ENCODE assay signal across 9 cellular contexts in genomic region chr2:30233142-30233961, GRCh38. TPM values are rescaled to one million over a fixed set of nuclear protein-coding genes. Genes with fewer than 3 reads are reported as not detected.
DNase-seq lines count a peak whose midpoint lies in the region; ATAC-seq and TF ChIP-seq lines count a peak whose summit lies in the region.
"Had no signal": no experiment of that assay in that cellular context is flagged by ENCODE, and none has a peak within 500 bp of the region (broad histone marks: within the 10 kb centered on the region; RNA-seq: fewer than 3 reads in every experiment).

No MANE protein-coding gene starts in this region.

- DNase-seq in T-helper 1 cell (no peak), kidney epithelial cell (ENCODE audit: low read depth) (no peak), NCI-H1694 treated with DMSO at 0.1 percent for 48 hours (lab: John Stamatoyannopoulos, UW) (no peak), NCI-H2107 treated with DMSO at 0.1 percent for 48 hours (lab: John Stamatoyannopoulos, UW; ENCODE audit: unreplicated experiment) (no peak)
- no peak for DNase-seq in activated T-helper 1 cell treated with anti-CD3 and anti-CD28 coated beads, Interleukin-12 subunit alpha, Interleukin-12 subunit beta, Interleukin-2, Interleukin-4 antibody, amounts not matched to agents 30 ng/mL and 10 ng/mL and 1 ng/mL, durations not matched to agents 14 hours and 24 hours and 36 hours (ENCODE audit: low spot score)

- ATAC-seq in GM19455 (IDR thresholded peaks at IDR 0.05; ENCODE audit: unreplicated experiment) = no peak

- H3K27me3 ChIP-seq in kidney epithelial cell (ENCODE audit: control insufficient read depth, insufficient read depth, low read length) (no peaks in the 10 kb centered on the region), stomach smooth muscle (ENCODE audit: control insufficient read depth in 1 of 2, insufficient read depth in 2 of 2, low read length in 2 of 2) (no peaks in the 10 kb centered on the region)

- intact Hi-C loops in activated T-helper 1 cell treated with anti-CD3 and anti-CD28 coated beads, Interleukin-12 subunit alpha, Interleukin-12 subunit beta, Interleukin-2, Interleukin-4 antibody, amounts not matched to agents 30 ng/mL and 10 ng/mL and 1 ng/mL, durations not matched to agents 14 hours and 24 hours and 36 hours (cut with micrococcal nuclease) = loop anchor here (10.0 kb wide), 1 partner anchor 1339 kb away; the partner anchor contains the start of gene WDR43

- no peaks in the 10 kb centered on the region for H3K9me3 ChIP-seq in stomach smooth muscle (ENCODE audit: control insufficient read depth in 2 of 2, low read length in 2 of 2)
- H3K9me3 ChIP-seq: BE2C had no signal

- H3K4me3 ChIP-seq in kidney epithelial cell (ENCODE audit: low read depth, low read length) = peak overlapping the region; percentile 62
- peak overlapping the region; percentile 52 to 86 for H3K4me3 ChIP-seq in stomach smooth muscle (ENCODE audit: low read length in 2 of 2)

- H3K36me3 ChIP-seq in kidney epithelial cell (ENCODE audit: control insufficient read depth, insufficient read depth, low read length) (peaks cover 5% of the 10 kb centered on the region), stomach smooth muscle (ENCODE audit: control insufficient read depth in 2 of 2, insufficient read depth in 2 of 2, low read length in 2 of 2) (peaks cover 0 to 19% of the 10 kb centered on the region in 2 donors)
- H3K36me3 ChIP-seq: BE2C had no signal

- H3K36me3 Mint-ChIP-seq in T-helper 1 cell treated with Interleukin-12 subunit alpha and Interleukin-12 subunit beta and Interleukin-4 antibody, amounts not matched to agents 30 μg/mL and 1 μg/mL, for 36 hours (ENCODE audit: low read depth) = peaks cover 43% of the 10 kb centered on the region
- peaks cover 56% of the 10 kb centered on the region for H3K36me3 Mint-ChIP-seq in activated T-helper 1 cell treated with anti-CD3 and anti-CD28 coated beads, Interleukin-12 subunit alpha, Interleukin-12 subunit beta, Interleukin-2, Interleukin-4 antibody, amounts not matched to agents 30 ng/mL and 10 ng/mL and 1 ng/mL, durations not matched to agents 14 hours and 24 hours and 36 hours (ENCODE audit: low read depth)

- peaks cover 7% of the 10 kb centered on the region for H3K27me3 Mint-ChIP-seq in T-helper 1 cell treated with Interleukin-12 subunit alpha and Interleukin-12 subunit beta and Interleukin-4 antibody, amounts not matched to agents 30 μg/mL and 1 μg/mL, for 36 hours (ENCODE audit: low read depth)
- peaks cover 4% of the 10 kb centered on the region for H3K27me3 Mint-ChIP-seq in activated T-helper 1 cell treated with anti-CD3 and anti-CD28 coated beads, Interleukin-12 subunit alpha, Interleukin-12 subunit beta, Interleukin-2, Interleukin-4 antibody, amounts not matched to agents 30 ng/mL and 10 ng/mL and 1 ng/mL, durations not matched to agents 14 hours and 24 hours and 36 hours (ENCODE audit: insufficient read depth)

- H3K27ac ChIP-seq in stomach smooth muscle (ENCODE audit: low read length) = peak overlapping the region; percentile 69

- peak overlapping the region; percentile 83 for H3K4me3 Mint-ChIP-seq in T-helper 1 cell treated with Interleukin-12 subunit alpha and Interleukin-12 subunit beta and Interleukin-4 antibody, amounts not matched to agents 30 μg/mL and 1 μg/mL, for 36 hours
- peak overlapping the region; percentile 98 for H3K4me3 Mint-ChIP-seq in activated T-helper 1 cell treated with anti-CD3 and anti-CD28 coated beads, Interleukin-12 subunit alpha, Interleukin-12 subunit beta, Interleukin-2, Interleukin-4 antibody, amounts not matched to agents 30 ng/mL and 10 ng/mL and 1 ng/mL, durations not matched to agents 14 hours and 24 hours and 36 hours

- peaks cover 52% of the 10 kb centered on the region for H3K4me1 Mint-ChIP-seq in T-helper 1 cell treated with Interleukin-12 subunit alpha and Interleukin-12 subunit beta and Interleukin-4 antibody, amounts not matched to agents 30 μg/mL and 1 μg/mL, for 36 hours (ENCODE audit: low read depth)
- H3K4me1 Mint-ChIP-seq in activated T-helper 1 cell treated with anti-CD3 and anti-CD28 coated beads, Interleukin-12 subunit alpha, Interleukin-12 subunit beta, Interleukin-2, Interleukin-4 antibody, amounts not matched to agents 30 ng/mL and 10 ng/mL and 1 ng/mL, durations not matched to agents 14 hours and 24 hours and 36 hours (ENCODE audit: low read depth) = peaks cover 72% of the 10 kb centered on the region

- peaks cover 3% of the 10 kb centered on the region for H3K9me3 Mint-ChIP-seq in T-helper 1 cell treated with Interleukin-12 subunit alpha and Interleukin-12 subunit beta and Interleukin-4 antibody, amounts not matched to agents 30 μg/mL and 1 μg/mL, for 36 hours
- no peaks in the 10 kb centered on the region for H3K9me3 Mint-ChIP-seq in activated T-helper 1 cell treated with anti-CD3 and anti-CD28 coated beads, Interleukin-12 subunit alpha, Interleukin-12 subunit beta, Interleukin-2, Interleukin-4 antibody, amounts not matched to agents 30 ng/mL and 10 ng/mL and 1 ng/mL, durations not matched to agents 14 hours and 24 hours and 36 hours

- peaks cover 60% of the 10 kb centered on the region for H3K4me1 ChIP-seq in stomach smooth muscle (ENCODE audit: control insufficient read depth, insufficient read depth, low read length)
- H3K4me1 ChIP-seq: BE2C had no signal

- H3K27ac Mint-ChIP-seq in T-helper 1 cell treated with Interleukin-12 subunit alpha and Interleukin-12 subunit beta and Interleukin-4 antibody, amounts not matched to agents 30 μg/mL and 1 μg/mL, for 36 hours = peak overlapping the region; percentile 89
- peak overlapping the region; percentile 99 for H3K27ac Mint-ChIP-seq in activated T-helper 1 cell treated with anti-CD3 and anti-CD28 coated beads, Interleukin-12 subunit alpha, Interleukin-12 subunit beta, Interleukin-2, Interleukin-4 antibody, amounts not matched to agents 30 ng/mL and 10 ng/mL and 1 ng/mL, durations not matched to agents 14 hours and 24 hours and 36 hours

- peak overlapping the region; percentile 72 to 81 for H3K9ac ChIP-seq in stomach smooth muscle (ENCODE audit: low read length in 2 of 2)

- no peak for TF ChIP-seq CTCF in kidney epithelial cell (IDR thresholded peaks at IDR 0.05; ENCODE audit: insufficient read depth, low read length, poor library complexity, severe bottlenecking)

RNA-seq across cellular contexts. Expression of gene LBH, which starts 2.0 kb away (rescaled TPM):
- 306 and 313 TPM in 2 replicates for total RNA-seq in activated T-helper 1 cell treated with anti-CD3 and anti-CD28 coated beads, Interleukin-12 subunit alpha, Interleukin-12 subunit beta, Interleukin-2, Interleukin-4 antibody, amounts not matched to agents 30 ng/mL and 10 ng/mL and 1 ng/mL, durations not matched to agents 14 hours and 24 hours and 36 hours
- 57.0 and 83.7 TPM in 2 replicates for total RNA-seq in kidney epithelial cell
